16 cellular contexts compared by ENCODE assay signal in genomic region chr1:16178596-16179497, GRCh38. TPM values are rescaled to one million over a fixed set of nuclear protein-coding genes. Genes with fewer than 3 reads are reported as not detected.
DNase-seq lines count a peak whose midpoint lies in the region; ATAC-seq lines count a peak whose summit lies in the region.
"Had no signal": no experiment of that assay in that cellular context is flagged by ENCODE, and none has a peak within 500 bp of the region (broad histone marks: within the 10 kb centered on the region; RNA-seq: fewer than 3 reads in every experiment).

No MANE protein-coding gene starts in this region.

- DNase-seq in Right ventricle myocardium inferior (ENCODE audit: missing footprints) (peak; percentile 9), left cardiac atrium (no peak), NCI-H1105 (lab: John Stamatoyannopoulos, UW) (no peak), NCI-H1417 treated with DMSO at 0.1 percent for 48 hours (lab: John Stamatoyannopoulos, UW) (no peak), OCI-M1 (lab: John Stamatoyannopoulos, UW) (no peak)
- DNase-seq in stimulated activated CD4-positive, alpha-beta T cell treated with anti-CD3 and anti-CD28 coated beads, Interleukin-1b, Interleukin-23, amount 100 ng/mL, for 48 hours: no peak
- DNase-seq: activated T-cell treated with anti-CD3 and anti-CD28 coated beads, Interleukin-2, amount 50 U/mL, for 1 hour; amniotic stem cell; DMS 273 treated with DMSO at 0.1 percent for 48 hours; glutamatergic neuron; NCI-H1694; NCI-H526 treated with DMSO at 0.1 percent for 48 hours; testis had no signal

- intact Hi-C loops in Right ventricle myocardium inferior (cut with DNase I): no loop called here
- intact Hi-C loops in left cardiac atrium (cut with DNase I): no loop called here

- no peak for ATAC-seq in Right ventricle myocardium inferior
- ATAC-seq in left cardiac atrium: no peak

- H3K36me3 ChIP-seq in esophagus (ENCODE audit: control insufficient read depth in 2 of 2, insufficient read depth in 2 of 2, low read length in 1 of 2) (no peaks in the 10 kb centered on the region), mucosa of stomach (ENCODE audit: control insufficient read depth, insufficient read depth, low read length) (no peaks in the 10 kb centered on the region)
- H3K36me3 ChIP-seq: right atrium auricular region had no signal

- H3K9ac ChIP-seq in mucosa of stomach (ENCODE audit: low read length): peak overlapping the region; percentile 51

- H3K9me3 ChIP-seq in esophagus (ENCODE audit: control insufficient read depth in 2 of 2, insufficient read depth in 1 of 2, low read depth in 1 of 2, low read length in 1 of 2) (no peaks in the 10 kb centered on the region), mucosa of stomach (ENCODE audit: control insufficient read depth, low read length) (no peaks in the 10 kb centered on the region)
- H3K9me3 ChIP-seq: right atrium auricular region, testis had no signal

- H3K27me3 ChIP-seq in esophagus (ENCODE audit: control insufficient read depth in 1 of 2, insufficient read depth in 2 of 2, low read length in 2 of 2): no peaks in the 10 kb centered on the region
- H3K27me3 ChIP-seq in mucosa of stomach (ENCODE audit: control insufficient read depth, insufficient read depth, low read length): no peaks in the 10 kb centered on the region
- H3K27me3 ChIP-seq: right atrium auricular region, testis had no signal

- WGBS in esophagus, 2 donors: 61 to 66% methylated on average over 19 of the region's 19 CpGs

- H3K4me3 ChIP-seq in esophagus (ENCODE audit: low read depth in 1 of 2, low read length in 2 of 2) (no peak overlapping the region), mucosa of stomach (ENCODE audit: low read length) (no peak overlapping the region)
- H3K4me3 ChIP-seq: right atrium auricular region, testis had no signal

- peak overlapping the region; percentile 75 to 96 for H3K27ac ChIP-seq in esophagus (ENCODE audit: low read depth in 2 of 2, low read length in 1 of 2)
- H3K27ac ChIP-seq: right atrium auricular region, testis had no signal

- H3K4me1 ChIP-seq in esophagus (ENCODE audit: control insufficient read depth in 2 of 2, insufficient read depth in 2 of 2, low read length in 1 of 2) (peaks cover 19 to 49% of the 10 kb centered on the region in 2 donors), mucosa of stomach (ENCODE audit: control insufficient read depth, insufficient read depth, low read length) (peaks cover 84% of the 10 kb centered on the region)

RNA-seq across cellular contexts. Expression of gene EPHA2, which starts 23.0 kb away (rescaled TPM):
- 7.3 TPM for total RNA-seq in Right ventricle myocardium inferior
- total RNA-seq in left cardiac atrium: 10 to 100 TPM in 1 of 2 donors, 1 to 10 TPM in 1; 8.1 to 24.1 TPM
- polyA plus RNA-seq in esophagus: 100 to 1,000 TPM; 111 to 133 TPM

RNA-seq across cellular contexts. Expression of gene ARHGEF19, which starts 33.6 kb away (rescaled TPM):
- total RNA-seq in Right ventricle myocardium inferior (2.8 TPM), left cardiac atrium (1 to 10 TPM; 2.1 to 4.7 TPM)
- 10 to 100 TPM; 20.1 to 31.1 TPM for polyA plus RNA-seq in esophagus

RNA-seq across cellular contexts. Expression of gene CPLANE2, which starts 58.1 kb away (rescaled TPM):
- 11.8 TPM for total RNA-seq in Right ventricle myocardium inferior
- 1 to 10 TPM; 4.7 to 7.2 TPM for total RNA-seq in left cardiac atrium
- 1 to 10 TPM; 3.2 to 4.1 TPM for polyA plus RNA-seq in esophagus
